ENCODE assay signal across 21 cellular contexts in the genomic region with DNA sequence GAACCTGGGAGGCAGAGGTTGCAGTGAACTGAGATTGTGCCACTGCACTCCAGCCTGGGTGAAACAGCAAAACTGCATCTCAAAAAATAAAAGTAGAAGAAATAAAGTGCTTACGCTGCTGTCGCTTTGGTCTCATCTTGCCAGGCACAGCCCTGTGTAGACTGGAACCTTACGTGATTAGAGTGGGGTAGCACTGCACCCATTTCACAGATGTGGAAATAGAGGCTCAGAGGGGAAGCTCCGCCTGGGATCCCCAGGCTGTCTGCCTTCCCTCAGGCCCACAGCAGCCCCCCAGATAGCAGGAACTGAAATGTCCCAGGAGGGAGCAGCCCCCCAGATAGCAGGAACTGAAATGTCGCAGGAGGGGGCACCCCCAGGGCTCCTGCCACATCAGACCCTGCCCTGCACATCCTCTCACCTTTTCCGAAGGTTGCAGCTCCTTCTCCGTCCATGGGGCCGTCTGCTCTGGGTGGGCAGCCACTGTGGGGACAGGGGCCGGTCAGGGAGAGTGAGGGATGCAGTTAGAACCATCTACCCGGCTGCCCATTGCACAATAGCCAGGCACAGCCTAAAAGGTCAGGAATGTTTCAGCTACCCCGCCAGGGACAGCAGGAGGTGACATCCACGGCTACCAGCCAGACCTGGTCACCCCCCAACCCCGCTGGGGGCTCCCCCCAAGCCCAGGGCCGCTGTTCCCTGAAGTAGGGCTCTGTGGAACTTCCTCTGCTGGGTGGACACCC. TPM values are rescaled to one million over a fixed set of nuclear protein-coding genes. Genes with fewer than 3 reads are reported as not detected.
DNase-seq lines count a peak whose midpoint lies in the region; ATAC-seq and TF ChIP-seq lines count a peak whose summit lies in the region.
"Had no signal": no experiment of that assay in that cellular context is flagged by ENCODE, and none has a peak within 500 bp of the region (broad histone marks: within the 10 kb centered on the region; RNA-seq: fewer than 3 reads in every experiment).

No MANE protein-coding gene starts in this region.

- no peak overlapping the region for H4K5ac ChIP-seq in IMR-90 (ENCODE audit: low read depth, low read length)

- H3K9me3 ChIP-seq in IMR-90 (ENCODE audit: control insufficient read depth, insufficient read depth, low read length) (no peaks in the 10 kb centered on the region), heart left ventricle (no peaks in the 10 kb centered on the region), gastrocnemius medialis (no peaks in the 10 kb centered on the region)
- H3K9me3 ChIP-seq: HAP-1, SJCRH30 had no signal

- H2BK20ac ChIP-seq in IMR-90 (ENCODE audit: low read depth, low read length), result no peak overlapping the region

- no peak overlapping the region for H3K9ac ChIP-seq in IMR-90 (ENCODE audit: low read depth, low read length)

- DNase-seq in IMR-90 (no peak), heart left ventricle (peak in 2 of 5 donors; percentile 32 to 58), gastrocnemius medialis (peak; percentile 75 to 90), NCI-H2107 (lab: John Stamatoyannopoulos, UW) (no peak), NCI-H226 (no peak)
- DNase-seq: activated CD4-positive, alpha-beta T cell treated with anti-CD3 and anti-CD28 coated beads, Interleukin-2, amount 50 U/mL, for 48 hours; CD4-positive, alpha-beta memory T cell; NCI-H1694; NCI-H2227 treated with DMSO at 0.1 percent for 48 hours; NCI-H82; stimulated activated CD8-positive, alpha-beta memory T cell treated with anti-CD3 and anti-CD28 coated beads, Interleukin-4, amount 100 ng/mL, for 48 hours; T-helper 17 cell had no signal

- TF ChIP-seq RAD21 in IMR-90 (IDR thresholded peaks at IDR 0.05; ENCODE audit: low read length), result no peak

- no peak overlapping the region for H3K4ac ChIP-seq in IMR-90 (ENCODE audit: low read depth, low read length)

- no peak overlapping the region for H3K56ac ChIP-seq in IMR-90 (ENCODE audit: extremely low read depth, insufficient read depth, low read length)

- H3K27ac ChIP-seq in IMR-90 (ENCODE audit: insufficient read depth, low read length) (no peak overlapping the region), heart left ventricle (peak overlapping the region in 11 of 12 donors; percentile 76 to 99 (median 92)), gastrocnemius medialis (peak overlapping the region; percentile 97 to 99 (median 98))
- H3K27ac ChIP-seq: cardiac muscle cell, epithelial cell of prostate, SJCRH30, VCaP had no signal

- peaks cover 9% of the 10 kb centered on the region for H3K4me1 ChIP-seq in IMR-90 (ENCODE audit: control insufficient read depth, insufficient read depth, low read length)
- peaks cover 0 to 47% (median 15%) of the 10 kb centered on the region in 12 donors for H3K4me1 ChIP-seq in heart left ventricle
- peaks cover 47 to 65% of the 10 kb centered on the region in 2 donors for H3K4me1 ChIP-seq in gastrocnemius medialis
- H3K4me1 ChIP-seq: HAP-1 had no signal

- H3K14ac ChIP-seq in IMR-90 (replicated peaks; ENCODE audit: low read depth, low read length), result no peak overlapping the region

- H2AK9ac ChIP-seq in IMR-90 (replicated peaks; ENCODE audit: low read depth, low read length, poor library complexity), result no peak overlapping the region

- H4K91ac ChIP-seq in IMR-90 (ENCODE audit: insufficient read depth, low read depth, low read length), result no peak overlapping the region

- TF ChIP-seq CTCF in IMR-90 (conservative IDR thresholded peaks at IDR 0.05; ENCODE audit: low read depth, low read length) (no peak), heart left ventricle (IDR thresholded peaks at IDR 0.05) (no peak), gastrocnemius medialis (IDR thresholded peaks at IDR 0.05 in 4 of 5, conservative IDR thresholded peaks at IDR 0.05 in 1 of 5) (no peak)

- ATAC-seq in IMR-90 (ENCODE audit: low read depth) (no peak), heart left ventricle (peak; percentile 14 to 30 (median 19)), gastrocnemius medialis (peak; percentile 63 to 73), SK-N-SH treated with all-trans-retinoic acid at 6 μM for 48 hours (no peak)
- ATAC-seq: GM12878, T-helper 17 cell had no signal

- no peak overlapping the region for H3K4me3 ChIP-seq in IMR-90 (ENCODE audit: insufficient read depth, low read depth, low read length)
- peak overlapping the region in 11 of 12 donors; percentile 35 to 75 (median 56) for H3K4me3 ChIP-seq in heart left ventricle
- peak overlapping the region; percentile 61 to 78 (median 70) for H3K4me3 ChIP-seq in gastrocnemius medialis
- H3K4me3 ChIP-seq: cardiac muscle cell, GM12878, HAP-1, SJCRH30 had no signal

- no peak overlapping the region for H3K23ac ChIP-seq in IMR-90 (ENCODE audit: low read depth, low read length)

- dilution Hi-C loops in IMR-90 (cut with HindIII; ENCODE audit: low sequenced_read_pairs, unreplicated experiment), result no loop called here

- no peak overlapping the region for H4K8ac ChIP-seq in IMR-90 (ENCODE audit: low read depth in 2 of 2, low read length in 2 of 2)

- H3K36me3 ChIP-seq in IMR-90 (ENCODE audit: control insufficient read depth, insufficient read depth, low read length) (no peaks in the 10 kb centered on the region), heart left ventricle (peaks cover 0 to 27% (median 5%) of the 10 kb centered on the region in 9 donors), gastrocnemius medialis (peaks cover 0 to 24% of the 10 kb centered on the region in 2 donors)
- H3K36me3 ChIP-seq: cardiac muscle cell, HAP-1, SJCRH30 had no signal

- no peak overlapping the region for H2BK15ac ChIP-seq in IMR-90 (ENCODE audit: low read depth, low read length)

- CTCF ChIA-PET in IMR-90 (lab: Yijun Ruan, JAX), result no interaction called here

- H2AK5ac ChIP-seq in IMR-90 (ENCODE audit: low read depth, low read length), result no peak overlapping the region

- no peaks in the 10 kb centered on the region for H3K79me1 ChIP-seq in IMR-90 (ENCODE audit: low read depth in 1 of 2, low read length in 2 of 2)

- no peak overlapping the region for H3K4me2 ChIP-seq in IMR-90 (ENCODE audit: low read depth, low read length)

- H2BK120ac ChIP-seq in IMR-90 (ENCODE audit: low read depth, low read length), result no peak overlapping the region

- POLR2A ChIA-PET in IMR-90 (lab: Charles Lee; ENCODE audit: unreplicated experiment), result no interaction called here

- intact Hi-C loops in IMR-90 (cut with micrococcal nuclease), result no loop called here
- intact Hi-C loops in heart left ventricle (cut with DNase I), result no loop called here
- intact Hi-C loops in gastrocnemius medialis (cut with DNase I; ENCODE audit: low total_unique reads), result loop anchor here (2.0 to 10.0 kb wide), 3 partner anchors 138 to 562 kb away; no protein-coding TSS in a partner anchor

- 50% methylated on average over 2 of the region's 14 CpGs; no CpG with 5 or more reads in 1 of the 2 experiments for WGBS in IMR-90 (ENCODE audit: extremely low coverage in 2 of 2, insufficient read length in 1 of 2), 2 experiments
- 62 to 74% (median 66%) methylated on average over 7 to 14 of the region's 14 CpGs for WGBS in heart left ventricle, 4 donors

- in situ Hi-C loops in IMR-90 (cut with MboI; ENCODE audit: low sequenced_read_pairs) (no loop called here), gastrocnemius medialis (cut with MboI; ENCODE audit: low sequenced_read_pairs in 4 of 4) (no loop called here)

- no peaks in the 10 kb centered on the region for H3K9me1 ChIP-seq in IMR-90 (ENCODE audit: insufficient read depth, low read length)

- no peak overlapping the region for H3K18ac ChIP-seq in IMR-90 (ENCODE audit: low read depth, low read length)

- TF ChIP-seq POLR2A in IMR-90 (IDR thresholded peaks at IDR 0.05; ENCODE audit: low read depth, low read length) (no peak), heart left ventricle (IDR thresholded peaks at IDR 0.05) (no peak), gastrocnemius medialis (IDR thresholded peaks at IDR 0.05) (no peak)

- peak overlapping the region; percentile 2 for H2AFZ ChIP-seq in IMR-90 (replicated peaks; ENCODE audit: low read length, poor library complexity)

- no peak overlapping the region for H2BK5ac ChIP-seq in IMR-90 (ENCODE audit: low read depth, low read length, poor library complexity, severe bottlenecking)

- BruUV-seq in IMR-90 (replicated peaks; lab: Mats Ljungman, UMichigan), result no TSS peak

- H4K20me1 ChIP-seq in IMR-90 (ENCODE audit: insufficient read depth, low read length), result no peaks in the 10 kb centered on the region

- H3K27me3 ChIP-seq in IMR-90 (ENCODE audit: control insufficient read depth, insufficient read depth, low read length) (peaks cover 9% of the 10 kb centered on the region), heart left ventricle (no peaks in the 10 kb centered on the region), gastrocnemius medialis (no peaks in the 10 kb centered on the region)
- H3K27me3 ChIP-seq: cardiac muscle cell, SJCRH30 had no signal

RNA-seq across cellular contexts. Expression of a gene that starts 1.9 kb away (rescaled TPM):
- total RNA-seq in IMR-90 (2012; rRNA removed) (under 0.01 TPM in 2 replicates), heart left ventricle (100 to 1,000 TPM; 110 to 292 (median 174) TPM), gastrocnemius medialis (100 to 1,000 TPM in 3 of 4 donors, 10 to 100 TPM in 1; 79.6 to 282 (median 152) TPM)
- polyA plus RNA-seq in IMR-90 (2012; rRNA removed) (0.07 and 0.09 TPM in 2 replicates), heart left ventricle (100 to 1,000 TPM in 1 of 2 donors, 10 to 100 TPM in 1; 55.5 to 241 TPM)
- polyA plus RNA-seq in IMR-90 (2012; cell fraction: cytosol; rRNA removed), result 0.09 and 0.10 TPM in 2 replicates
- polyA plus RNA-seq in IMR-90 (2012; cell fraction: nucleus; rRNA removed; ENCODE audit: low replicate concordance), result 0.09 and 0.20 TPM in 2 replicates
- total RNA-seq: T-helper 17 cell had no signal
- polyA plus RNA-seq: neural cell had no signal

RNA-seq across cellular contexts. Expression of a gene that starts 18.7 kb away (rescaled TPM):
- not detected in 2 replicates for total RNA-seq in IMR-90 (2012; rRNA removed)
- not detected in 2 replicates for polyA plus RNA-seq in IMR-90 (2012; rRNA removed)
- 0.03 and 0.05 TPM in 2 replicates for polyA plus RNA-seq in IMR-90 (2012; cell fraction: cytosol; rRNA removed)
- polyA plus RNA-seq in IMR-90 (2012; cell fraction: nucleus; rRNA removed; ENCODE audit: low replicate concordance), result 0.36 and 0.41 TPM in 2 replicates
- total RNA-seq in heart left ventricle, result 10 to 100 TPM; 26.0 to 88.6 (median 42.7) TPM
- 10 to 100 TPM; 17.5 to 65.0 TPM for polyA plus RNA-seq in heart left ventricle
- 100 to 1,000 TPM in 1 of 4 donors, 10 to 100 TPM in 3; 23.5 to 127 (median 52.9) TPM for total RNA-seq in gastrocnemius medialis
- total RNA-seq: T-helper 17 cell had no signal
- polyA plus RNA-seq: IgD-negative memory B cell had no signal

RNA-seq across cellular contexts. Expression of a gene that starts 23.5 kb away (rescaled TPM):
- total RNA-seq in IMR-90 (2012; rRNA removed), result not detected in 2 replicates
- polyA plus RNA-seq in IMR-90 (2012; rRNA removed), result 0.03 TPM in 1 of 2 replicates, not detected in the other
- 0.01 and 0.07 TPM in 2 replicates for polyA plus RNA-seq in IMR-90 (2012; cell fraction: cytosol; rRNA removed)
- polyA plus RNA-seq in IMR-90 (2012; cell fraction: nucleus; rRNA removed; ENCODE audit: low replicate concordance), result not detected in 2 replicates
- 1 to 10 TPM in 2 of 9 donors, under 1 TPM in 7; 0.15 to 1.7 (median 0.36) TPM for total RNA-seq in heart left ventricle
- under 1 TPM; 0.23 to 0.30 TPM for polyA plus RNA-seq in heart left ventricle
- total RNA-seq in gastrocnemius medialis, result 1 to 10 TPM in 1 of 4 donors, under 1 TPM in 2, not detected in 1; 0.15 to 2.7 (median 0.98) TPM
- total RNA-seq: CD4-positive, alpha-beta memory T cell had no signal
- polyA plus RNA-seq: neural cell had no signal

RNA-seq across cellular contexts. Expression of a gene that starts 43.1 kb away (rescaled TPM):
- total RNA-seq in IMR-90 (2012; rRNA removed), result 0.18 and 0.28 TPM in 2 replicates
- polyA plus RNA-seq in IMR-90 (2012; rRNA removed), result 0.72 and 0.73 TPM in 2 replicates
- polyA plus RNA-seq in IMR-90 (2012; cell fraction: cytosol; rRNA removed), result 0.63 and 1.6 TPM in 2 replicates
- polyA plus RNA-seq in IMR-90 (2012; cell fraction: nucleus; rRNA removed; ENCODE audit: low replicate concordance), result 0.31 and 0.55 TPM in 2 replicates
- 10 to 100 TPM in 5 of 9 donors, 1 to 10 TPM in 4; 6.4 to 29.7 (median 10.1) TPM for total RNA-seq in heart left ventricle
- 10 to 100 TPM in 1 of 2 donors, 1 to 10 TPM in 1; 6.0 to 16.5 TPM for polyA plus RNA-seq in heart left ventricle
- total RNA-seq in gastrocnemius medialis, result 1 to 10 TPM; 1.4 to 3.3 (median 2.6) TPM
- polyA plus RNA-seq: CD4-positive, alpha-beta memory T cell; GM12878; IgD-negative memory B cell had no signal

RNA-seq across cellular contexts. Expression of a gene that starts 44.3 kb away (rescaled TPM):
- total RNA-seq in IMR-90 (2012; rRNA removed), result 35.8 and 45.5 TPM in 2 replicates
- polyA plus RNA-seq in IMR-90 (2012; rRNA removed), result 48.5 and 53.0 TPM in 2 replicates
- polyA plus RNA-seq in IMR-90 (2012; cell fraction: cytosol; rRNA removed), result 52.7 and 54.3 TPM in 2 replicates
- 90.4 and 123 TPM in 2 replicates for polyA plus RNA-seq in IMR-90 (2012; cell fraction: nucleus; rRNA removed; ENCODE audit: low replicate concordance)
- 100 to 1,000 TPM in 1 of 9 donors, 10 to 100 TPM in 8; 20.8 to 235 (median 29.9) TPM for total RNA-seq in heart left ventricle
- polyA plus RNA-seq in heart left ventricle, result 10 to 100 TPM; 30.7 to 38.9 TPM
- 10 to 100 TPM; 46.5 to 83.2 (median 56.1) TPM for total RNA-seq in gastrocnemius medialis

Comparison
In these comparisons a context has a peak if more than half of its experiments do, and no peak if none do; other contexts are left out.
1. ATAC-seq: peak in heart left ventricle (4 of 4) and gastrocnemius medialis (2 of 2); none in IMR-90 (single experiment) and SK-N-SH treated with all-trans-retinoic acid at 6 μM for 48 hours (single experiment).
2. DNase-seq: peak in gastrocnemius medialis (2 of 2); none in IMR-90 (single experiment), NCI-H2107 (single experiment) and NCI-H226 (single experiment).
3. RNA of a gene that starts 1.9 kb away (total RNA-seq): 79.6 to 282 TPM in gastrocnemius medialis and 110 to 292 TPM in heart left ventricle; under 0.01 TPM in IMR-90; every median in the first group is over 10 times any median in the second.
4. RNA of a gene that starts 18.7 kb away (total RNA-seq): 23.5 to 127 TPM in gastrocnemius medialis and 26.0 to 88.6 TPM in heart left ventricle; not detected in IMR-90; every median in the first group is over 10 times any median in the second.